ENCODE assay signal across 21 cellular contexts in the genomic region with DNA sequence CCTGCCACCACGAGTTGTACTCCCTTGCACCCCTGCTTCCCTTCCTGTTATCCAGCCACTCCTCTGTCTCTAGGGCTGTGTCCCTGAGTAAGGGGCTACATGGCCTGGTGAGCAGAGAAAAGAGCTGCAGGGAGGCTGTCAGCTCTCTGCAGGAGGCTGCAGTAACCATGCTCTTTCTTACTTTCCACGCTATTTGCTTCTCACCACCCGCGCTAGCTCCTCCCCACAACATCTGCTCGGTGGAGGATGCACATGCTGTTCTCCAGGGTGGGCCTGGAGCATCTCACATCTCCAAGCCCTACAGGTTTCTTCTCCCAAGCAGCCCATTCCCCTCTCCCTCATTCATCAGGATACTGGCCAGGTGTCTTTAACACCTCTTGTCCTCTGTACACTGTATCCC.
A peak's percentile ranks its signal among the peaks of the same experiment; 100 is the strongest.
DNase-seq lines count a peak whose midpoint lies in the region; ATAC-seq and TF ChIP-seq lines count a peak whose summit lies in the region.
"Had no signal": no experiment of that assay in that cellular context is flagged by ENCODE, and none has a peak within 500 bp of the region (broad histone marks: within the 10 kb centered on the region; RNA-seq: fewer than 3 reads in every experiment).

No MANE protein-coding gene starts in this region.

- no peak overlapping the region for H3K4me3 Mint-ChIP-seq in activated T-cell treated with anti-CD3 and anti-CD28 coated beads, Interleukin-2, amount 50 U/mL, for 24 hours
- no peak overlapping the region for H3K4me3 Mint-ChIP-seq in activated T-cell treated with anti-CD3 and anti-CD28 coated beads, Interleukin-2, amount 50 U/mL, for 72 hours
- H3K4me3 Mint-ChIP-seq in endodermal cell, result no peak overlapping the region
- H3K4me3 Mint-ChIP-seq: CD4-positive, alpha-beta memory T cell had no signal

- no peaks in the 10 kb centered on the region for H3K9me3 Mint-ChIP-seq in activated T-cell treated with anti-CD3 and anti-CD28 coated beads, Interleukin-2, amount 50 U/mL, for 24 hours
- H3K9me3 Mint-ChIP-seq in activated T-cell treated with anti-CD3 and anti-CD28 coated beads, Interleukin-2, amount 50 U/mL, for 72 hours, result no peaks in the 10 kb centered on the region
- peaks cover 11% of the 10 kb centered on the region for H3K9me3 Mint-ChIP-seq in endodermal cell

- H3K27me3 Mint-ChIP-seq in activated T-cell treated with anti-CD3 and anti-CD28 coated beads, Interleukin-2, amount 50 U/mL, for 24 hours, result peaks cover 15% of the 10 kb centered on the region
- peaks cover 6% of the 10 kb centered on the region for H3K27me3 Mint-ChIP-seq in activated T-cell treated with anti-CD3 and anti-CD28 coated beads, Interleukin-2, amount 50 U/mL, for 72 hours (ENCODE audit: low read depth)
- H3K27me3 Mint-ChIP-seq in endodermal cell (ENCODE audit: insufficient read depth), result peaks cover 32% of the 10 kb centered on the region

- ATAC-seq in activated T-cell treated with anti-CD3 and anti-CD28 coated beads, Interleukin-2, amount 50 U/mL, for 72 hours (replicated peaks in 1 of 2), result no peak
- no peak for ATAC-seq in HG03342 (IDR thresholded peaks at IDR 0.05; ENCODE audit: unreplicated experiment)
- ATAC-seq: A549, SK-N-SH treated with all-trans-retinoic acid at 6 μM for 48 hours had no signal

- H3K9ac ChIP-seq in endodermal cell (ENCODE audit: extremely low read depth, low read length, poor library complexity, severe bottlenecking), result no peak overlapping the region
- H3K9ac ChIP-seq: KMS-11 had no signal

- H3K36me3 ChIP-seq in endodermal cell (ENCODE audit: control insufficient read depth, insufficient read depth, low read length), result no peaks in the 10 kb centered on the region
- no peaks in the 10 kb centered on the region for H3K36me3 ChIP-seq in BE2C

- H3K4me1 ChIP-seq in endodermal cell (ENCODE audit: control insufficient read depth, insufficient read depth, low read length) (peaks cover 2% of the 10 kb centered on the region), BE2C (no peaks in the 10 kb centered on the region)
- H3K4me1 ChIP-seq: A549, Caco-2 had no signal

- H3K27ac Mint-ChIP-seq in activated T-cell treated with anti-CD3 and anti-CD28 coated beads, Interleukin-2, amount 50 U/mL, for 24 hours, result no peak overlapping the region
- no peak overlapping the region for H3K27ac Mint-ChIP-seq in activated T-cell treated with anti-CD3 and anti-CD28 coated beads, Interleukin-2, amount 50 U/mL, for 72 hours
- H3K27ac Mint-ChIP-seq in endodermal cell, result no peak overlapping the region

- H3K27me3 ChIP-seq in endodermal cell (ENCODE audit: control insufficient read depth, insufficient read depth, low read length, poor library complexity, severe bottlenecking) (peaks cover 7% of the 10 kb centered on the region), BE2C (peaks cover 8% of the 10 kb centered on the region; the same call in 1 of the 2 replicates)

- no peak overlapping the region for H3K4me3 ChIP-seq in endodermal cell (ENCODE audit: low read length)
- H3K4me3 ChIP-seq in BE2C (ENCODE audit: low read depth, low read length), result no peak overlapping the region
- H3K4me3 ChIP-seq: A549 had no signal

- no peak overlapping the region for H3K27ac ChIP-seq in endodermal cell (ENCODE audit: low read depth, low read length)
- H3K27ac ChIP-seq: A549, KMS-11, RWPE1 had no signal

- whole genome bisulfite sequencing in endodermal cell (ENCODE audit: insufficient coverage in 1 of 2, insufficient read length in 1 of 2), 2 experiments, result 74 to 82% methylated on average over 5 of the region's 5 CpGs

- no peak for TF ChIP-seq CTCF in endodermal cell (conservative IDR thresholded peaks at IDR 0.05)
- TF ChIP-seq CTCF in BE2C (IDR thresholded peaks at IDR 0.05; ENCODE audit: low read depth, low read length), result no peak

- peak; percentile 22 for DNase-seq in activated T-cell treated with anti-CD3 and anti-CD28 coated beads, Interleukin-2, amount 50 U/mL, for 24 hours
- DNase-seq in activated T-cell treated with anti-CD3 and anti-CD28 coated beads, Interleukin-2, amount 50 U/mL, for 72 hours, result no peak
- peak; percentile 29 for DNase-seq in NCI-H1694 treated with DMSO at 0.1 percent for 48 hours (lab: John Stamatoyannopoulos, UW)
- peak; percentile 32 for DNase-seq in endodermal cell
- no peak for DNase-seq in NCI-H526 (lab: John Stamatoyannopoulos, UW)
- no peak for DNase-seq in BE2C
- DNase-seq: Caco-2; CD4-positive, alpha-beta memory T cell; DMS153; GOT3; HCEC 1CT; NCI-H1105; NCI-H1930; NCI-H446 treated with DMSO at 0.1 percent for 48 hours; NK-92 treated with Interleukin-12 subunit alpha and Interleukin-12 subunit beta, amount 100 ng/mL, for 24 hours; SHP77 treated with DMSO at 0.1 percent for 48 hours had no signal

- H3K9me3 ChIP-seq in endodermal cell (ENCODE audit: control insufficient read depth, low read length) (peaks cover 5% of the 10 kb centered on the region), BE2C (no peaks in the 10 kb centered on the region; the same call in 1 of the 2 replicates)
- H3K9me3 ChIP-seq: A549, Caco-2 had no signal

- H3K4me1 Mint-ChIP-seq in activated T-cell treated with anti-CD3 and anti-CD28 coated beads, Interleukin-2, amount 50 U/mL, for 24 hours (ENCODE audit: low read depth), result peaks cover 4% of the 10 kb centered on the region
- H3K4me1 Mint-ChIP-seq in activated T-cell treated with anti-CD3 and anti-CD28 coated beads, Interleukin-2, amount 50 U/mL, for 72 hours (ENCODE audit: low read depth), result peaks cover 5% of the 10 kb centered on the region
- no peaks in the 10 kb centered on the region for H3K4me1 Mint-ChIP-seq in endodermal cell

- H3K36me3 Mint-ChIP-seq in activated T-cell treated with anti-CD3 and anti-CD28 coated beads, Interleukin-2, amount 50 U/mL, for 24 hours (ENCODE audit: low read depth), result no peaks in the 10 kb centered on the region
- no peaks in the 10 kb centered on the region for H3K36me3 Mint-ChIP-seq in activated T-cell treated with anti-CD3 and anti-CD28 coated beads, Interleukin-2, amount 50 U/mL, for 72 hours (ENCODE audit: insufficient read depth in 2 of 2)
- no peaks in the 10 kb centered on the region for H3K36me3 Mint-ChIP-seq in endodermal cell (ENCODE audit: low read depth)

Comparison
In these comparisons a context has a peak if more than half of its experiments do, and no peak if none do; other contexts are left out.
1. DNase-seq: peak in activated T-cell treated with anti-CD3 and anti-CD28 coated beads, Interleukin-2, amount 50 U/mL, for 24 hours (single experiment), NCI-H1694 treated with DMSO at 0.1 percent for 48 hours (single experiment) and endodermal cell (single experiment); none in activated T-cell treated with anti-CD3 and anti-CD28 coated beads, Interleukin-2, amount 50 U/mL, for 72 hours (0 of 2), NCI-H526 (0 of 2) and BE2C (single experiment).